19 cellular contexts compared by ENCODE assay signal in genomic region chr17:31731119-31731518, GRCh38.
"Had no signal": no experiment of that assay in that cellular context is flagged by ENCODE, and none has a peak within 500 bp of the region (broad histone marks: within the 10 kb centered on the region; RNA-seq: fewer than 3 reads in every experiment).

No MANE protein-coding gene starts in this region.

- H3K4me3 ChIP-seq: breast epithelium had no signal

- H3K9me3 ChIP-seq: breast epithelium had no signal

- H3K4me1 ChIP-seq: breast epithelium had no signal

- H3K27me3 ChIP-seq: breast epithelium had no signal

- H3K27ac ChIP-seq: breast epithelium, KMS-11, RWPE1 had no signal

- ATAC-seq: activated CD4-positive, CD25-positive, alpha-beta regulatory T cell treated with anti-CD3 and anti-CD28 coated beads, Interleukin-2, amount 50 U/mL, for 24 hours; activated T-cell treated with anti-CD3 and anti-CD28 coated beads, Interleukin-2, amount 50 U/mL, for 4 hours had no signal

- H3K36me3 ChIP-seq: breast epithelium had no signal

- DNase-seq: activated CD4-positive, alpha-beta T cell treated with anti-CD3 and anti-CD28 coated beads for 4 hours; activated CD4-positive, alpha-beta T cell treated with anti-CD3 and anti-CD28 coated beads, Interleukin-2, amount 50 U/mL, for 48 hours; activated gamma-delta T cell; activated naive CD4-positive, alpha-beta T cell treated with anti-CD3 and anti-CD28 coated beads for 36 hours; activated T-cell treated with anti-CD3 and anti-CD28 coated beads, Interleukin-2, amount 50 U/mL, for 4 hours; amygdala; central memory CD4-positive, alpha-beta T cell; NCI-H1092; NCI-H1417; NCI-H2029; NCI-H345; NCI-H510A; NCI-H526 treated with DMSO at 0.1 percent for 48 hours; NCI-H82; SHP77 treated with DMSO at 0.1 percent for 48 hours had no signal
